In genomic region chr10:33643042-33643441, GRCh38 we compare ENCODE assay signal across 1 cellular context.
TF ChIP-seq lines count a peak whose summit lies in the region.

No MANE protein-coding gene starts in this region.

TF ChIP-seq in SK-N-SH, 30 proteins besides CTCF, POLR2A, EP300 and RAD21 (continued from another document):
- TF ChIP-seq REST (IDR thresholded peaks at IDR 0.05; ENCODE audit: low read depth, low read length) (no peak), TCF12 (IDR thresholded peaks at IDR 0.05) (peak; percentile 51), SMC3 (IDR thresholded peaks at IDR 0.05; ENCODE audit: low read depth, low read length) (no peak), POLR2AphosphoS5 (IDR thresholded peaks at IDR 0.05; ENCODE audit: low read depth, low read length) (no peak), YY1 (IDR thresholded peaks at IDR 0.05; ENCODE audit: low read depth) (no peak), FOSL2 (IDR thresholded peaks at IDR 0.05; ENCODE audit: borderline replicate concordance, low read depth) (peak; percentile 80), JUND (IDR thresholded peaks at IDR 0.05) (peak; percentile 55), RXRA (IDR thresholded peaks at IDR 0.05; ENCODE audit: borderline replicate concordance, low read depth) (0 out of 2 replicates have a peak, but pooled peaks have one; percentile 12), ZBTB33 (IDR thresholded peaks at IDR 0.05; ENCODE audit: borderline replicate concordance, low read depth) (no peak)
